Comparison of ENCODE assay signal across 8 cellular contexts in genomic region chr19:19110410-19111137, GRCh38. TPM values are rescaled to one million over a fixed set of nuclear protein-coding genes. Genes with fewer than 3 reads are reported as not detected.
DNase-seq lines count a peak whose midpoint lies in the region; ATAC-seq, FAIRE-seq and TF ChIP-seq lines count a peak whose summit lies in the region.

No MANE protein-coding gene starts in this region.

- TF ChIP-seq CTCF in fibroblast of pulmonary artery (IDR thresholded peaks at IDR 0.05; ENCODE audit: low read length, missing control alignments) = peak; percentile 8
- peak; percentile 39 for TF ChIP-seq CTCF in osteocyte (IDR thresholded peaks at IDR 0.05)
- TF ChIP-seq CTCF in D721Med (IDR thresholded peaks at IDR 0.05; ENCODE audit: insufficient read depth, missing control alignments) = no peak
- peak in 2 of 5 experiments; percentile 20 to 26 for TF ChIP-seq CTCF in transverse colon (IDR thresholded peaks at IDR 0.05)

- peaks cover 13% of the 10 kb centered on the region for H3K4me1 Mint-ChIP-seq in osteocyte (ENCODE audit: unreplicated experiment)

- ATAC-seq in SK-N-SH treated with all-trans-retinoic acid at 6 μM for 48 hours = peak; percentile 67

- peaks cover 0 to 15% (median 10%) of the 10 kb centered on the region in 4 donors for H3K4me1 ChIP-seq in transverse colon

- in situ Hi-C loops in transverse colon (cut with MboI; ENCODE audit: low pct_ligation_motif_present in 1 of 4, low pct_unique_long_range_greater_than_20kb in 1 of 4, low sequenced_read_pairs in 3 of 4) = no loop called here

- no peaks in the 10 kb centered on the region for H3K9me3 ChIP-seq in transverse colon

- H3K27ac Mint-ChIP-seq in osteocyte (ENCODE audit: unreplicated experiment) = no peak overlapping the region

- H3K4me3 Mint-ChIP-seq in osteocyte (ENCODE audit: unreplicated experiment) = no peak overlapping the region

- H3K4me3 ChIP-seq in fibroblast of pulmonary artery (replicated peaks; ENCODE audit: low read depth, low read length) (no peak overlapping the region), transverse colon (peak overlapping the region in 2 of 4 donors; percentile 12 to 23)

- 13 to 30% methylated on average over 2 to 48 of the region's 66 CpGs for WGBS in transverse colon (ENCODE audit: low coverage in 1 of 2), 2 donors

- DNase-seq in EH (ENCODE audit: low read depth) = peak; percentile 14
- no peak for DNase-seq in fibroblast of pulmonary artery (ENCODE audit: low read depth)
- DNase-seq in osteocyte (ENCODE audit: extremely low spot score, unreplicated experiment) = no peak
- no peak for DNase-seq in D721Med (ENCODE audit: insufficient read length, low spot score)
- no peak for DNase-seq in kidney glomerular epithelial cell (lab: John Stamatoyannopoulos, UW)
- DNase-seq in transverse colon = no peak
- DNase-seq in SHP77 (lab: John Stamatoyannopoulos, UW) = no peak

- H3K36me3 Mint-ChIP-seq in osteocyte (ENCODE audit: unreplicated experiment) = peaks cover 2% of the 10 kb centered on the region

- TF ChIP-seq EP300 in transverse colon (IDR thresholded peaks at IDR 0.05; ENCODE audit: low read depth) = no peak

- FAIRE-seq in D721Med (lab: Jason Lieb, UNC) = no peak

- intact Hi-C loops in transverse colon (cut with DNase I; ENCODE audit: low total_unique reads) = no loop called here

- no peak for TF ChIP-seq POLR2A in transverse colon (IDR thresholded peaks at IDR 0.05)

- no peaks in the 10 kb centered on the region for H3K9me3 Mint-ChIP-seq in osteocyte (ENCODE audit: unreplicated experiment)

- H3K36me3 ChIP-seq in transverse colon = no peaks in the 10 kb centered on the region

- peaks cover 6% of the 10 kb centered on the region for H3K27me3 ChIP-seq in transverse colon

- no peak overlapping the region for H3K27ac ChIP-seq in transverse colon

- H3K27me3 Mint-ChIP-seq in osteocyte (ENCODE audit: unreplicated experiment) = no peaks in the 10 kb centered on the region

TF ChIP-seq in SK-N-SH treated with all-trans-retinoic acid at 6 μM for 48 hours, 23 proteins besides CTCF, POLR2A, EP300 and RAD21:
- no peak for TF ChIP-seq CSDC2 (CRISPR knock-in tag; IDR thresholded peaks at IDR 0.05)
- TF ChIP-seq SNAI2 (CRISPR knock-in tag; IDR thresholded peaks at IDR 0.05) = no peak
- TF ChIP-seq ZNF565 (CRISPR knock-in tag; conservative IDR thresholded peaks at IDR 0.05; ENCODE audit: low read depth) = no peak
- TF ChIP-seq ZFP3 (CRISPR knock-in tag; IDR thresholded peaks at IDR 0.05) = no peak
- no peak for TF ChIP-seq TCF4 (CRISPR knock-in tag; IDR thresholded peaks at IDR 0.05; ENCODE audit: borderline replicate concordance)
- no peak for TF ChIP-seq ZC3H10 (CRISPR knock-in tag; IDR thresholded peaks at IDR 0.05)
- TF ChIP-seq TSHZ2 (CRISPR knock-in tag; IDR thresholded peaks at IDR 0.05) = no peak

RNA-seq across cellular contexts. Expression of gene TMEM161A, which starts 27.7 kb away (rescaled TPM):
- total RNA-seq in osteocyte (34.3 and 37.5 TPM in 2 replicates), transverse colon (10 to 100 TPM; 16.9 to 41.9 (median 18.5) TPM)

RNA-seq across cellular contexts. Expression of gene SLC25A42, which starts 46.8 kb away (rescaled TPM):
- 10.0 and 10.6 TPM in 2 replicates for total RNA-seq in osteocyte
- total RNA-seq in transverse colon = 100 to 1,000 TPM in 1 of 4 donors, 10 to 100 TPM in 2, 1 to 10 TPM in 1; 6.8 to 141 (median 24.5) TPM

RNA-seq across cellular contexts. Expression of gene MEF2B, which starts 59.5 kb away (rescaled TPM):
- total RNA-seq in osteocyte (1.2 and 1.6 TPM in 2 replicates), transverse colon (under 1 TPM in 1 of 4 donors, not detected in 3; 0.95 TPM)
